ENCODE assay signal across 29 cellular contexts in genomic region chr14:80933282-80933681, GRCh38. TPM values are rescaled to one million over a fixed set of nuclear protein-coding genes. Genes with fewer than 3 reads are reported as not detected.
A peak's percentile ranks its signal among the peaks of the same experiment; 100 is the strongest.
DNase-seq lines count a peak whose midpoint lies in the region; TF ChIP-seq lines count a peak whose summit lies in the region.
"Had no signal": no experiment of that assay in that cellular context is flagged by ENCODE, and none has a peak within 500 bp of the region (broad histone marks: within the 10 kb centered on the region; RNA-seq: fewer than 3 reads in every experiment).

No MANE protein-coding gene starts in this region.

- no peaks in the 10 kb centered on the region for H3K79me2 ChIP-seq in H9 (ENCODE audit: insufficient read depth, low read length)

- no peak overlapping the region for H3K23ac ChIP-seq in H9 (ENCODE audit: insufficient read length, low read depth, low read length)

- H3K4me2 ChIP-seq in BLaER1 (peak overlapping the region; percentile 76), H9 (ENCODE audit: insufficient read depth, insufficient read length, low read length) (no peak overlapping the region)
- H3K4me2 ChIP-seq: smooth muscle cell had no signal

- POLR2A ChIA-PET in CD8-positive, alpha-beta memory T cell (lab: Charles Lee): interaction anchor here (0.7 kb wide), 1 partner anchor 8 kb away, joined by 3 read pairs; no protein-coding TSS in a partner anchor

- H2BK20ac ChIP-seq in H9 (ENCODE audit: low read depth, low read length, poor library complexity, severe bottlenecking): no peak overlapping the region

- H3K27ac ChIP-seq in BLaER1: peak overlapping the region; percentile 87
- H3K27ac ChIP-seq in CD8-positive, alpha-beta memory T cell (ENCODE audit: low read depth, low read length): no peak overlapping the region
- no peak overlapping the region for H3K27ac ChIP-seq in H9 (ENCODE audit: insufficient read length, low read depth, low read length)
- H3K27ac ChIP-seq: coronary artery, lower lobe of right lung, SJCRH30 had no signal

- no peak overlapping the region for H2AK5ac ChIP-seq in H9 (ENCODE audit: insufficient read length, low read length)

- no peaks in the 10 kb centered on the region for H3K23me2 ChIP-seq in H9 (ENCODE audit: insufficient read length, low read depth, low read length, poor library complexity, severe bottlenecking)

- H4K20me1 ChIP-seq in BLaER1 (no peaks in the 10 kb centered on the region), H9 (ENCODE audit: control insufficient read depth, insufficient read depth, insufficient read length) (no peaks in the 10 kb centered on the region)

- H2BK12ac ChIP-seq in H9 (ENCODE audit: insufficient read length, low read depth, low read length): no peak overlapping the region

- no peak overlapping the region for H3K14ac ChIP-seq in H9 (ENCODE audit: insufficient read depth, low read length)

- H3K56ac ChIP-seq in H9 (ENCODE audit: insufficient read length, low read depth, low read length): no peak overlapping the region

- H3K27me3 Mint-ChIP-seq in CD8-positive, alpha-beta memory T cell: no peaks in the 10 kb centered on the region
- no peaks in the 10 kb centered on the region for H3K27me3 Mint-ChIP-seq in glutamatergic neuron (ENCODE audit: unreplicated experiment)
- H3K27me3 Mint-ChIP-seq in H9 (ENCODE audit: low read depth): no peaks in the 10 kb centered on the region
- H3K27me3 Mint-ChIP-seq: activated B cell treated with CpG ODN at 0.5 μM for 24 hours, type B pancreatic cell had no signal

- peaks cover 40 to 66% (median 58%) of the 10 kb centered on the region in 3 donors for H3K4me1 Mint-ChIP-seq in CD8-positive, alpha-beta memory T cell
- H3K4me1 Mint-ChIP-seq in glutamatergic neuron (ENCODE audit: low read depth, unreplicated experiment) (peaks cover 14% of the 10 kb centered on the region), H9 (peaks cover 0 to 4% of the 10 kb centered on the region in 2 experiments; a peak in 1 of 4 replicates)

- H3K9me3 Mint-ChIP-seq in CD8-positive, alpha-beta memory T cell: no peaks in the 10 kb centered on the region
- H3K9me3 Mint-ChIP-seq in glutamatergic neuron (ENCODE audit: unreplicated experiment): peaks cover 5% of the 10 kb centered on the region
- no peaks in the 10 kb centered on the region for H3K9me3 Mint-ChIP-seq in H9
- H3K9me3 Mint-ChIP-seq: type B pancreatic cell had no signal

- H3T11ph ChIP-seq in H9 (ENCODE audit: low read length): no peak overlapping the region

- H3K18ac ChIP-seq in H9 (ENCODE audit: insufficient read length, low read depth, low read length): no peak overlapping the region

- TF ChIP-seq CTCF in glutamatergic neuron (IDR thresholded peaks at IDR 0.05; ENCODE audit: partially characterized antibody, unreplicated experiment) (no peak), H9 (conservative IDR thresholded peaks at IDR 0.05) (no peak)

- H3K4me1 ChIP-seq in BLaER1 (peaks cover 51% of the 10 kb centered on the region), H9 (ENCODE audit: insufficient read depth, low read length) (no peaks in the 10 kb centered on the region)
- peaks cover 24% of the 10 kb centered on the region for H3K4me1 ChIP-seq in CD8-positive, alpha-beta memory T cell (ENCODE audit: insufficient read depth, low read length)
- H3K4me1 ChIP-seq: lower lobe of right lung had no signal

- H3K36me3 Mint-ChIP-seq in CD8-positive, alpha-beta memory T cell: peaks cover 2 to 5% (median 3%) of the 10 kb centered on the region in 3 donors
- H3K36me3 Mint-ChIP-seq in glutamatergic neuron (ENCODE audit: unreplicated experiment) (peaks cover 9% of the 10 kb centered on the region), H9 (ENCODE audit: insufficient read depth in 1 of 3, low read depth in 3 of 3) (no peaks in the 10 kb centered on the region)
- H3K36me3 Mint-ChIP-seq: type B pancreatic cell had no signal

- peak overlapping the region in 6 of 8 donors; percentile 26 to 83 (median 60) for H3K27ac Mint-ChIP-seq in CD8-positive, alpha-beta memory T cell
- H3K27ac Mint-ChIP-seq in glutamatergic neuron (ENCODE audit: unreplicated experiment) (peak overlapping the region; percentile 62), H9 (no peak overlapping the region; a peak in 1 of 7 replicates)
- H3K27ac Mint-ChIP-seq: activated B cell treated with CpG ODN at 0.5 μM for 24 hours; activated T-cell treated with anti-CD3 and anti-CD28 coated beads, Interleukin-2, amount 50 U/mL, for 72 hours; type B pancreatic cell had no signal

- DNase-seq in CD8-positive, alpha-beta memory T cell: no peak
- DNase-seq in NCI-H69 (lab: John Stamatoyannopoulos, UW): peak; percentile 64
- DNase-seq in glutamatergic neuron: no peak
- DNase-seq in H9: no peak
- no peak for DNase-seq in HuH-7 (ENCODE audit: low spot score)
- DNase-seq in NCI-H2196 treated with DMSO at 0.1 percent for 48 hours (lab: John Stamatoyannopoulos, UW; ENCODE audit: unreplicated experiment): no peak
- DNase-seq: activated B cell treated with CpG ODN at 0.5 μM for 24 hours; activated CD4-positive, alpha-beta T cell treated with anti-CD3 and anti-CD28 coated beads, Interleukin-2, amount 50 U/mL, for 4 hours; activated naive CD4-positive, alpha-beta T cell treated with Interleukin-2 at 50 U/mL for 16 hours; activated T-cell treated with anti-CD3 and anti-CD28 coated beads, Interleukin-2, amount 50 U/mL, for 72 hours; amygdala; effector memory CD4-positive, alpha-beta T cell; GF-D8; HCEC 1CT; KBM-7; kidney glomerular epithelial cell; lower lobe of right lung; NCI-H1436; NCI-H2081 treated with DMSO at 0.1 percent for 48 hours; NCI-H446 treated with DMSO at 0.1 percent for 48 hours; SJCRH30; stimulated activated CD4-positive, alpha-beta T cell treated with anti-CD3 and anti-CD28 coated beads, Interleukin-2, amount 100 ng/mL, for 24 hours had no signal

- no peak overlapping the region for H4K8ac ChIP-seq in H9 (replicated peaks; ENCODE audit: insufficient read length, low read depth, low read length)

- no peak overlapping the region for H2AFZ ChIP-seq in H9 (ENCODE audit: low read length)

- no peak overlapping the region for H3K4me3 ChIP-seq in BLaER1
- H3K4me3 ChIP-seq in CD8-positive, alpha-beta memory T cell (ENCODE audit: low read length): no peak overlapping the region
- H3K4me3 ChIP-seq: coronary artery, lower lobe of right lung, SJCRH30, smooth muscle cell had no signal

- no peak overlapping the region for H2BK15ac ChIP-seq in H9 (ENCODE audit: low read depth, low read length)

- H3K9ac ChIP-seq in BLaER1 (no peak overlapping the region; the same call in 1 of the 2 replicates), H9 (ENCODE audit: extremely low read depth, insufficient read length, low read length) (no peak overlapping the region)

- no peak overlapping the region for H2BK120ac ChIP-seq in H9 (ENCODE audit: low read depth, low read length, poor library complexity, severe bottlenecking)

- CTCF ChIA-PET in CD8-positive, alpha-beta memory T cell (lab: Charles Lee): interaction anchor here (0.8 to 1.2 kb wide), 3 partner anchors 9 to 54 kb away, joined by 3 read pairs; partner anchors contain the start of gene TSHR

- no peak overlapping the region for H2BK5ac ChIP-seq in H9 (ENCODE audit: insufficient read length, low read length)

- no peaks in the 10 kb centered on the region for H3K79me1 ChIP-seq in H9 (ENCODE audit: insufficient read depth, low read depth, low read length, poor library complexity, severe bottlenecking)

- no peak overlapping the region for H4K91ac ChIP-seq in H9 (ENCODE audit: insufficient read length, low read depth, low read length)

- peaks cover 34% of the 10 kb centered on the region for H3K36me3 ChIP-seq in BLaER1
- no peaks in the 10 kb centered on the region for H3K36me3 ChIP-seq in CD8-positive, alpha-beta memory T cell (ENCODE audit: insufficient read depth, low read length)
- H3K36me3 ChIP-seq: lower lobe of right lung, SJCRH30 had no signal

- H3K9me3 ChIP-seq in BLaER1 (peaks cover 15% of the 10 kb centered on the region), H9 (ENCODE audit: control insufficient read depth, low read depth, low read length) (no peaks in the 10 kb centered on the region)
- no peaks in the 10 kb centered on the region for H3K9me3 ChIP-seq in CD8-positive, alpha-beta memory T cell (ENCODE audit: low read length)
- H3K9me3 ChIP-seq: lower lobe of right lung, SJCRH30 had no signal

- no peak overlapping the region for H4K5ac ChIP-seq in H9 (ENCODE audit: insufficient read length, low read depth, low read length)

- no peaks in the 10 kb centered on the region for H3K27me3 ChIP-seq in BLaER1
- H3K27me3 ChIP-seq in CD8-positive, alpha-beta memory T cell (ENCODE audit: insufficient read depth, low read length, poor library complexity, severe bottlenecking): no peaks in the 10 kb centered on the region
- H3K27me3 ChIP-seq in H9 (ENCODE audit: insufficient read depth, low read length): no peaks in the 10 kb centered on the region
- H3K27me3 ChIP-seq: SJCRH30 had no signal

- H3K4me3 Mint-ChIP-seq in CD8-positive, alpha-beta memory T cell: peak overlapping the region in 1 of 7 donors; percentile 29
- no peak overlapping the region for H3K4me3 Mint-ChIP-seq in glutamatergic neuron (ENCODE audit: unreplicated experiment)
- H3K4me3 Mint-ChIP-seq in H9: no peak overlapping the region
- H3K4me3 Mint-ChIP-seq: activated B cell treated with CpG ODN at 0.5 μM for 24 hours; activated T-cell treated with anti-CD3 and anti-CD28 coated beads, Interleukin-2, amount 50 U/mL, for 72 hours; type B pancreatic cell had no signal

- no peak overlapping the region for H3K4ac ChIP-seq in H9 (ENCODE audit: low read depth, low read length)

RNA-seq across cellular contexts. Expression of gene CEP128, which starts 8.3 kb away (rescaled TPM):
- 10 to 100 TPM; 15.4 to 17.1 TPM for total RNA-seq in CD8-positive, alpha-beta memory T cell
- polyA plus RNA-seq in CD8-positive, alpha-beta memory T cell: 5.4 TPM
- 38.5 TPM for total RNA-seq in glutamatergic neuron (ENCODE audit: unreplicated experiment)
- total RNA-seq in H9 (2021): 15.6 and 16.3 TPM in 2 replicates

RNA-seq across cellular contexts. Expression of gene TSHR, which starts 22.1 kb away (rescaled TPM):
- not detected for total RNA-seq in CD8-positive, alpha-beta memory T cell
- not detected for polyA plus RNA-seq in CD8-positive, alpha-beta memory T cell
- total RNA-seq in glutamatergic neuron (ENCODE audit: unreplicated experiment) (0.74 TPM), H9 (2021) (not detected in 2 replicates)
- total RNA-seq: activated B cell treated with CpG ODN at 0.5 μM for 24 hours; activated T-cell treated with anti-CD3 and anti-CD28 coated beads, Interleukin-2, amount 50 U/mL, for 72 hours; bronchial epithelial cell; lower lobe of right lung; osteocyte; RPMI7951; smooth muscle cell had no signal
- polyA plus RNA-seq: smooth muscle cell had no signal

Comparison
In these comparisons a context has a peak if more than half of its experiments do, and no peak if none do; other contexts are left out.
1. H3K27ac Mint-ChIP-seq: peak in CD8-positive, alpha-beta memory T cell (6 of 8) and glutamatergic neuron (single experiment); none in H9 (0 of 3).